ENCODE assay signal across 1 cellular context in the genomic region with DNA sequence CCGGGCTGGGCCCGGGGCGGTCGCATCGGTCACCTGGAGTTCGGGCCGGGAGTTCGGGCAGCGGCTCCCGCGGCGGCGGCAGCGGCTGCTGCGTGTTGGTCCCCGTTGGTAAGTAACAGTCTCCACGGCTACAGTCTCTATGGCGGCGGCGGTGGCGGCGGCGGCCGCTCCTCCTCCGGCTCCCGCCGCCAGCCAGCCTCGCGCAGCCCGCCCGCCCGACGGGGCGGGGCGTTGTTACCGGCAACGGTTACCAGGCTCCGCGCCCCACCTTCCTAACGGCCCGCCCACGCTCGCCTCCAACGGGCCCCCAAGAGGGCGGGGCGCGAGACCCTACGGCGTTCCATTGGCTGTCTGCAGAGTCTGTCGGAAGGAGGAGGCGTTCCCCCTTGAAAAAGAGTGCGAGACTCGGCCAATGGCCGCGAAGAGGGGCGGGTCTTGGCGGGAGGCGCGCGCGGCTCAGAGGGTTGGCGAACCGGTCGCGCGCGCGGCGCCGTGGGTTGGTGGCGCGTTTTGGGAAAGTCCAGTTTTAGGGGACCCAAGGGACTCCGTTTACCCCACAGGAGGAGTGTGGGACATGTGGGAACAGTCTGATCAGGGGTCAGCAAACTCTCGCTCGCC.
TF ChIP-seq lines count a peak whose summit lies in the region.

Gene RFX2, minus strand, starts transcription at position 141 of the 618 bp plus-strand sequence. CDS start 63,004 bp downstream, outside the sequence.

TF ChIP-seq in K562, 482 proteins besides CTCF, POLR2A, EP300 and RAD21 (continued from another document and continues in another):
- TF ChIP-seq MAX (CRISPR knock-in tag; IDR thresholded peaks at IDR 0.05) (no peak), TBL1XR1 (IDR thresholded peaks at IDR 0.05; ENCODE audit: low read length in 2 of 2) (no peak), ZNF253 (CRISPR knock-in tag; conservative IDR thresholded peaks at IDR 0.05) (no peak), ZSCAN29 (IDR thresholded peaks at IDR 0.05) (no peak), SPI1 (IDR thresholded peaks at IDR 0.05; ENCODE audit: borderline replicate concordance, low read depth, low read length) (no peak), BRF1 (IDR thresholded peaks at IDR 0.05; ENCODE audit: borderline replicate concordance, extremely low read depth, insufficient read length) (no peak), SAFB2 (IDR thresholded peaks at IDR 0.05; ENCODE audit: borderline replicate concordance, low read depth, low read length, severe bottlenecking) (no peak), NKRF (IDR thresholded peaks at IDR 0.05; ENCODE audit: borderline replicate concordance) (no peak), GTF2E2 (tag; IDR thresholded peaks at IDR 0.05) (no peak), ZNF76 (CRISPR knock-in tag; IDR thresholded peaks at IDR 0.05; ENCODE audit: borderline replicate concordance) (no peak), MED1 (CRISPR knock-in tag; IDR thresholded peaks at IDR 0.05; ENCODE audit: borderline replicate concordance) (no peak), FOXM1 (IDR thresholded peaks at IDR 0.05; ENCODE audit: low read depth) (no peak), FOXM1 (CRISPR knock-in tag; IDR thresholded peaks at IDR 0.05; ENCODE audit: low read depth) (no peak), HNRNPUL1 (IDR thresholded peaks at IDR 0.05; ENCODE audit: low read length) (no peak), FOXJ2 (tag; IDR thresholded peaks at IDR 0.05) (peak; percentile 98), HDAC1 (IDR thresholded peaks at IDR 0.05) (no peak), ARID1B (IDR thresholded peaks at IDR 0.05) (no peak), TRIM28 (IDR thresholded peaks at IDR 0.05) (no peak), CREB5 (CRISPR knock-in tag; IDR thresholded peaks at IDR 0.05) (no peak), MCM7 (IDR thresholded peaks at IDR 0.05) (no peak), ZNF695 (CRISPR knock-in tag; IDR thresholded peaks at IDR 0.05) (no peak), PCBP2 (IDR thresholded peaks at IDR 0.05; ENCODE audit: low read depth, low read length, poor library complexity, severe bottlenecking) (no peak), CEBPZ (IDR thresholded peaks at IDR 0.05; ENCODE audit: borderline replicate concordance, low read depth, low read length) (peak; percentile 79), ZMIZ1 (IDR thresholded peaks at IDR 0.05; ENCODE audit: low read depth in 2 of 2, low read length in 2 of 2) (no peak), TFAP4 (CRISPR knock-in tag; IDR thresholded peaks at IDR 0.05; ENCODE audit: borderline replicate concordance) (peak; percentile 49; the same call in 1 of the 2 replicates)
- TF ChIP-seq, protein P1, sequence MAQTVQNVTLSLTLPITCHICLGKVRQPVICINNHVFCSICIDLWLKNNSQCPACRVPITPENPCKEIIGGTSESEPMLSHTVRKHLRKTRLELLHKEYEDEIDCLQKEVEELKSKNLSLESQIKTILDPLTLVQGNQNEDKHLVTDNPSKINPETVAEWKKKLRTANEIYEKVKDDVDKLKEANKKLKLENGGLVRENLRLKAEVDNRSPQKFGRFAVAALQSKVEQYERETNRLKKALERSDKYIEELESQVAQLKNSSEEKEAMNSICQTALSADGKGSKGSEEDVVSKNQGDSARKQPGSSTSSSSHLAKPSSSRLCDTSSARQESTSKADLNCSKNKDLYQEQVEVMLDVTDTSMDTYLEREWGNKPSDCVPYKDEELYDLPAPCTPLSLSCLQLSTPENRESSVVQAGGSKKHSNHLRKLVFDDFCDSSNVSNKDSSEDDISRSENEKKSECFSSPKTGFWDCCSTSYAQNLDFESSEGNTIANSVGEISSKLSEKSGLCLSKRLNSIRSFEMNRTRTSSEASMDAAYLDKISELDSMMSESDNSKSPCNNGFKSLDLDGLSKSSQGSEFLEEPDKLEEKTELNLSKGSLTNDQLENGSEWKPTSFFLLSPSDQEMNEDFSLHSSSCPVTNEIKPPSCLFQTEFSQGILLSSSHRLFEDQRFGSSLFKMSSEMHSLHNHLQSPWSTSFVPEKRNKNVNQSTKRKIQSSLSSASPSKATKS (CRISPR knock-in tag; IDR thresholded peaks at IDR 0.05): no peak
- TF ChIP-seq, protein P2, sequence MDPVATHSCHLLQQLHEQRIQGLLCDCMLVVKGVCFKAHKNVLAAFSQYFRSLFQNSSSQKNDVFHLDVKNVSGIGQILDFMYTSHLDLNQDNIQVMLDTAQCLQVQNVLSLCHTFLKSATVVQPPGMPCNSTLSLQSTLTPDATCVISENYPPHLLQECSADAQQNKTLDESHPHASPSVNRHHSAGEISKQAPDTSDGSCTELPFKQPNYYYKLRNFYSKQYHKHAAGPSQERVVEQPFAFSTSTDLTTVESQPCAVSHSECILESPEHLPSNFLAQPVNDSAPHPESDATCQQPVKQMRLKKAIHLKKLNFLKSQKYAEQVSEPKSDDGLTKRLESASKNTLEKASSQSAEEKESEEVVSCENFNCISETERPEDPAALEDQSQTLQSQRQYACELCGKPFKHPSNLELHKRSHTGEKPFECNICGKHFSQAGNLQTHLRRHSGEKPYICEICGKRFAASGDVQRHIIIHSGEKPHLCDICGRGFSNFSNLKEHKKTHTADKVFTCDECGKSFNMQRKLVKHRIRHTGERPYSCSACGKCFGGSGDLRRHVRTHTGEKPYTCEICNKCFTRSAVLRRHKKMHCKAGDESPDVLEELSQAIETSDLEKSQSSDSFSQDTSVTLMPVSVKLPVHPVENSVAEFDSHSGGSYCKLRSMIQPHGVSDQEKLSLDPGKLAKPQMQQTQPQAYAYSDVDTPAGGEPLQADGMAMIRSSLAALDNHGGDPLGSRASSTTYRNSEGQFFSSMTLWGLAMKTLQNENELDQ (CRISPR knock-in tag; IDR thresholded peaks at IDR 0.05; ENCODE audit: borderline replicate concordance): no peak
- TF ChIP-seq, protein P3, sequence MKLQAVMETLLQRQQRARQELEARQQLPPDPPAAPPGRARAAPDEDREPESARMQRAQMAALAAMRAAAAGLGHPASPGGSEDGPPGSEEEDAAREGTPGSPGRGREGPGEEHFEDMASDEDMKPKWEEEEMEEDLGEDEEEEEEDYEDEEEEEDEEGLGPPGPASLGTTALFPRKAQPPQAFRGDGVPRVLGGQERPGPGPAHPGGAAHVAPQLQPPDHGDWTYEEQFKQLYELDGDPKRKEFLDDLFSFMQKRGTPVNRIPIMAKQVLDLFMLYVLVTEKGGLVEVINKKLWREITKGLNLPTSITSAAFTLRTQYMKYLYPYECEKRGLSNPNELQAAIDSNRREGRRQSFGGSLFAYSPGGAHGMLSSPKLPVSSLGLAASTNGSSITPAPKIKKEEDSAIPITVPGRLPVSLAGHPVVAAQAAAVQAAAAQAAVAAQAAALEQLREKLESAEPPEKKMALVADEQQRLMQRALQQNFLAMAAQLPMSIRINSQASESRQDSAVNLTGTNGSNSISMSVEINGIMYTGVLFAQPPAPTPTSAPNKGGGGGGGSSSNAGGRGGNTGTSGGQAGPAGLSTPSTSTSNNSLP (IDR thresholded peaks at IDR 0.05; ENCODE audit: borderline replicate concordance, low read depth, low read length): no peak
- TF ChIP-seq, protein P4, sequence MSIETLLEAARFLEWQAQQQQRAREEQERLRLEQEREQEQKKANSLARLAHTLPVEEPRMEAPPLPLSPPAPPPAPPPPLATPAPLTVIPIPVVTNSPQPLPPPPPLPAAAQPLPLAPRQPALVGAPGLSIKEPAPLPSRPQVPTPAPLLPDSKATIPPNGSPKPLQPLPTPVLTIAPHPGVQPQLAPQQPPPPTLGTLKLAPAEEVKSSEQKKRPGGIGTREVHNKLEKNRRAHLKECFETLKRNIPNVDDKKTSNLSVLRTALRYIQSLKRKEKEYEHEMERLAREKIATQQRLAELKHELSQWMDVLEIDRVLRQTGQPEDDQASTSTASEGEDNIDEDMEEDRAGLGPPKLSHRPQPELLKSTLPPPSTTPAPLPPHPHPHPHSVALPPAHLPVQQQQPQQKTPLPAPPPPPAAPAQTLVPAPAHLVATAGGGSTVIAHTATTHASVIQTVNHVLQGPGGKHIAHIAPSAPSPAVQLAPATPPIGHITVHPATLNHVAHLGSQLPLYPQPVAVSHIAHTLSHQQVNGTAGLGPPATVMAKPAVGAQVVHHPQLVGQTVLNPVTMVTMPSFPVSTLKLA (conservative IDR thresholded peaks at IDR 0.05): peak; percentile 10 to 41; a peak in 3 of 4 replicates
